Comparison of ENCODE assay signal across 8 cellular contexts in the genomic region with DNA sequence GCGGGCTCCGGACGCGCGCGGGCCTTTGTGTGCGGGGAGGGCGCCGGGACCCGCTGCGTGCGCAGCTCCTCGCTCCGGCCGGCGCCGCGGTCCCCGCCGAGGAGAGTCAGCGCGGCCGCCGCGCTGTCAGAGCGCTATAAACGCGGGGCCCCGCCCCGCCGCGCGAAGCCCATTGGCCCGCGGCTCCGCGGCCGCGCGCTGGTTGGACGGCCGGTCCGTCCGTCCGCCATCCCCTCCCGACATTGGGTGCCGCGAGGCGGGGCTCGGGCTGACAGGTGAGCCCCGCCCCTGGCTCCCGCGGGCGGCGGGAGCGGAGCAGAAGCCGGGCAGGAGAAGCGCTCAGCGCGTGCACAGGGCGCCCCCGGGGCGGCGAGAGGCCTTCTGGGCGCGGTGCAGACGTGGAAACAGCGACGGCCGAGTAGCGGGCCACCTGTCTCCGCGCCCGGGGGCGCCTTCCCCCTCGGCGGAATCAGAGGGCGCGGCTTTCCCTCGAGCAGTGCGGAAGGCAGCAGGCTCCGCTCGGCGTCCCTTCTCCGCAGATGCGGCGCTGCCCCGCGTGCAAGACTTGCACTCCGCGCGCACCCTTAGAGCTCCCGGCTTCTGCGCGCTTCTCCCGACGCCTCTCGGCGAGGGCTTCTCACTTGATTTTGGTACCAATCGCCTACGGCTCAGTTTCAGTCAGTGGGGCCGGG. TPM values are rescaled to one million over a fixed set of nuclear protein-coding genes. Genes with fewer than 3 reads are reported as not detected.
DNase-seq lines count a peak whose midpoint lies in the region; ATAC-seq, FAIRE-seq and TF ChIP-seq lines count a peak whose summit lies in the region.

A gene with protein sequence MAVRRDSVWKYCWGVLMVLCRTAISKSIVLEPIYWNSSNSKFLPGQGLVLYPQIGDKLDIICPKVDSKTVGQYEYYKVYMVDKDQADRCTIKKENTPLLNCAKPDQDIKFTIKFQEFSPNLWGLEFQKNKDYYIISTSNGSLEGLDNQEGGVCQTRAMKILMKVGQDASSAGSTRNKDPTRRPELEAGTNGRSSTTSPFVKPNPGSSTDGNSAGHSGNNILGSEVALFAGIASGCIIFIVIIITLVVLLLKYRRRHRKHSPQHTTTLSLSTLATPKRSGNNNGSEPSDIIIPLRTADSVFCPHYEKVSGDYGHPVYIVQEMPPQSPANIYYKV (minus strand): TSS at position 111 of the 692 bp plus-strand sequence. CDS start 698 bp downstream, outside the sequence.

- peak within 1 kb of the TSS; percentile 100 for H3K4me2 ChIP-seq in A549
- H3K4me2 ChIP-seq in mammary epithelial cell (ENCODE audit: insufficient read depth, low read depth, low read length) = peak within 1 kb of the TSS; percentile 99

- no peaks in the 10 kb centered on the region for H4K20me1 ChIP-seq in mammary epithelial cell (ENCODE audit: insufficient read depth, low read length)

- H3K9me3 ChIP-seq in A549 (no peaks in the 10 kb centered on the region), mammary epithelial cell (replicated peaks; ENCODE audit: insufficient read depth, low read length) (no peaks in the 10 kb centered on the region), small intestine (ENCODE audit: control insufficient read depth, low read depth) (no peaks in the 10 kb centered on the region)

- BruUV-seq in mammary epithelial cell (replicated peaks; lab: Mats Ljungman, UMichigan) = no TSS peak

- peak within 1 kb of the TSS in 1 of 2 experiments; percentile 68; a peak in 3 of 6 replicates for H3K27ac ChIP-seq in A549
- H3K27ac ChIP-seq in mammary epithelial cell (ENCODE audit: insufficient read depth, low read depth, low read length) = peak within 1 kb of the TSS; percentile 89
- H3K27ac ChIP-seq in small intestine (ENCODE audit: low read depth in 1 of 2, low read length in 1 of 2) = peak within 1 kb of the TSS; percentile 79 to 83

- peak; percentile 40 for TF ChIP-seq POLR2A in A549 (IDR thresholded peaks at IDR 0.05; ENCODE audit: low read length)

- TF ChIP-seq EP300 in A549 (IDR thresholded peaks at IDR 0.05) = no peak

- peaks cover 5% of the 10 kb centered on the region for H3K36me3 ChIP-seq in mammary epithelial cell (ENCODE audit: insufficient read depth, low read length)
- no peaks in the 10 kb centered on the region for H3K36me3 ChIP-seq in small intestine (ENCODE audit: control insufficient read depth in 2 of 2, insufficient read depth in 2 of 2, low read length in 2 of 2)

- peaks cover 49% of the 10 kb centered on the region for H3K79me2 ChIP-seq in mammary epithelial cell (ENCODE audit: insufficient read depth, low read length)

- in situ Hi-C loops in mammary epithelial cell (cut with MboI; ENCODE audit: low sequenced_read_pairs in 2 of 2) = loop anchor here (10.0 to 25.0 kb wide), 5 partner anchors 721 to 1973 kb away; no protein-coding TSS in a partner anchor

- TF ChIP-seq CTCF in A549 (IDR thresholded peaks at IDR 0.05) (no peak), WI38 (IDR thresholded peaks at IDR 0.05; ENCODE audit: low read depth, low read length) (no peak), mammary epithelial cell (conservative IDR thresholded peaks at IDR 0.05 in 1 of 2, IDR thresholded peaks at IDR 0.05 in 1 of 2; ENCODE audit: extremely low read depth in 1 of 2, insufficient read depth in 1 of 2, low read depth in 1 of 2, low read length in 2 of 2) (peak in 1 of 2 donors; percentile 27)

- peak within 1 kb of the TSS; percentile 76 for H2AFZ ChIP-seq in mammary epithelial cell (ENCODE audit: low read depth, low read length)

- H3K4me3 ChIP-seq in A549 (peak within 1 kb of the TSS; percentile 59), WI38 (ENCODE audit: low read depth, low read length) (peak within 1 kb of the TSS; percentile 84), mammary epithelial cell (replicated peaks in 1 of 3; ENCODE audit: insufficient read depth in 1 of 3, low read depth in 2 of 3, low read length in 3 of 3) (peak within 1 kb of the TSS; percentile 71 to 98 (median 88)), small intestine (ENCODE audit: low read depth in 1 of 2, low read length in 2 of 2) (peak within 1 kb of the TSS; percentile 77 to 84)

- no peak for FAIRE-seq in A549 (lab: Jason Lieb, UNC)
- FAIRE-seq in small intestine (lab: Jason Lieb, UNC) = no peak

- H3K27me3 ChIP-seq in mammary epithelial cell (ENCODE audit: insufficient read depth, low read length) (no peaks in the 10 kb centered on the region), small intestine (ENCODE audit: control insufficient read depth in 2 of 2, insufficient read depth in 2 of 2, low read length in 2 of 2) (peaks cover 0 to 2% of the 10 kb centered on the region in 2 donors)

- POLR2A ChIA-PET in A549 (lab: Yijun Ruan, JAX) = interaction anchor here (0.5 to 1.8 kb wide), 2 partner anchors 32 to 580 kb away, joined by 3 to 5 read pairs; a partner anchor contains a TSS

- dilution Hi-C loops in mammary epithelial cell (cut with HindIII; ENCODE audit: low sequenced_read_pairs) = no loop called here

- CTCF ChIA-PET in A549 (lab: Yijun Ruan, JAX) (interaction anchor here (0.7 to 2.4 kb wide), 21 partner anchors 8 to 1969 kb away, joined by 3 to 24 read pairs (median 4); no protein-coding TSS in a partner anchor), mammary epithelial cell (lab: Charles Lee; ENCODE audit: low non-redundant PET) (interaction anchor here (0.5 to 1.9 kb wide), 6 partner anchors 22 to 722 kb away, joined by 3 to 6 read pairs (median 4); no protein-coding TSS in a partner anchor)

- WGBS in A549 (ENCODE audit: missing lambda C conversion rate) = 3% methylated on average over 17 of the region's 102 CpGs
- 3% methylated on average over 14 of the region's 102 CpGs for WGBS in mammary epithelial cell (ENCODE audit: low coverage, missing lambda C conversion rate)
- WGBS in small intestine, 3 donors = 0 to 1% (median 0%) methylated on average over 61 to 102 of the region's 102 CpGs

- TF ChIP-seq RAD21 in A549 (conservative IDR thresholded peaks at IDR 0.05 in 1 of 2, IDR thresholded peaks at IDR 0.05 in 1 of 2) = no peak

- DNase-seq in A549 (ENCODE audit: low read depth in 1 of 2, low spot score in 1 of 2) = peak; percentile 83
- peak; percentile 65 for DNase-seq in NCI-H2081 treated with DMSO at 0.1 percent for 48 hours (lab: John Stamatoyannopoulos, UW)
- DNase-seq in mammary epithelial cell = peak; percentile 96
- DNase-seq in iPS-NIHi7 (ENCODE audit: extremely low spot score) = peak; percentile 96
- peak; percentile 97 for DNase-seq in small intestine

- intact Hi-C loops in mammary epithelial cell (cut with micrococcal nuclease) = loop anchor here (1.0 to 10.0 kb wide), 6 partner anchors 85 to 1964 kb away; no protein-coding TSS in a partner anchor

- peak within 1 kb of the TSS; percentile 91 for H3K9ac ChIP-seq in mammary epithelial cell (ENCODE audit: insufficient read depth, low read length)

- ATAC-seq in A549 = peak; percentile 93 to 95
- ATAC-seq in GM18519 (IDR thresholded peaks at IDR 0.05; ENCODE audit: low FRiP score, unreplicated experiment) = peak; percentile 96
- peak; percentile 96 for ATAC-seq in HG03039 (IDR thresholded peaks at IDR 0.05; ENCODE audit: unreplicated experiment)

- H3K4me1 ChIP-seq in A549 (no peaks in the 10 kb centered on the region), mammary epithelial cell (ENCODE audit: insufficient read depth, low read length) (peaks cover 18% of the 10 kb centered on the region), small intestine (ENCODE audit: control insufficient read depth in 2 of 2, insufficient read depth in 1 of 2, low read depth in 1 of 2, low read length in 1 of 2) (peaks cover 0 to 3% of the 10 kb centered on the region in 2 donors)

TF ChIP-seq in A549, 52 proteins besides CTCF, POLR2A, EP300 and RAD21 (continues in another document):
- TF ChIP-seq, protein P1, sequence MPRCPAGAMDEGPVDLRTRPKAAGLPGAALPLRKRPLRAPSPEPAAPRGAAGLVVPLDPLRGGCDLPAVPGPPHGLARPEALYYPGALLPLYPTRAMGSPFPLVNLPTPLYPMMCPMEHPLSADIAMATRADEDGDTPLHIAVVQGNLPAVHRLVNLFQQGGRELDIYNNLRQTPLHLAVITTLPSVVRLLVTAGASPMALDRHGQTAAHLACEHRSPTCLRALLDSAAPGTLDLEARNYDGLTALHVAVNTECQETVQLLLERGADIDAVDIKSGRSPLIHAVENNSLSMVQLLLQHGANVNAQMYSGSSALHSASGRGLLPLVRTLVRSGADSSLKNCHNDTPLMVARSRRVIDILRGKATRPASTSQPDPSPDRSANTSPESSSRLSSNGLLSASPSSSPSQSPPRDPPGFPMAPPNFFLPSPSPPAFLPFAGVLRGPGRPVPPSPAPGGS (IDR thresholded peaks at IDR 0.05) = 0 out of 3 replicates have a peak, but pooled peaks have one; percentile 21
- no peak for TF ChIP-seq CBX8 (IDR thresholded peaks at IDR 0.05)
- TF ChIP-seq, protein P2, sequence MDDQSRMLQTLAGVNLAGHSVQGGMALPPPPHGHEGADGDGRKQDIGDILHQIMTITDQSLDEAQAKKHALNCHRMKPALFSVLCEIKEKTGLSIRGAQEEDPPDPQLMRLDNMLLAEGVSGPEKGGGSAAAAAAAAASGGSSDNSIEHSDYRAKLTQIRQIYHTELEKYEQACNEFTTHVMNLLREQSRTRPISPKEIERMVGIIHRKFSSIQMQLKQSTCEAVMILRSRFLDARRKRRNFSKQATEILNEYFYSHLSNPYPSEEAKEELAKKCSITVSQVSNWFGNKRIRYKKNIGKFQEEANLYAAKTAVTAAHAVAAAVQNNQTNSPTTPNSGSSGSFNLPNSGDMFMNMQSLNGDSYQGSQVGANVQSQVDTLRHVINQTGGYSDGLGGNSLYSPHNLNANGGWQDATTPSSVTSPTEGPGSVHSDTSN (IDR thresholded peaks at IDR 0.05) = peak; percentile 69; the same call in 1 of the 2 replicates
- TF ChIP-seq RNF2 (IDR thresholded peaks at IDR 0.05; ENCODE audit: borderline replicate concordance, low read depth) = peak; percentile 91
- TF ChIP-seq, protein P3, sequence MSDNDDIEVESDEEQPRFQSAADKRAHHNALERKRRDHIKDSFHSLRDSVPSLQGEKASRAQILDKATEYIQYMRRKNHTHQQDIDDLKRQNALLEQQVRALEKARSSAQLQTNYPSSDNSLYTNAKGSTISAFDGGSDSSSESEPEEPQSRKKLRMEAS (IDR thresholded peaks at IDR 0.05) = peak; percentile 68; the same call in 1 of the 2 replicates
- TF ChIP-seq FOSL2 (IDR thresholded peaks at IDR 0.05) = no peak
- TF ChIP-seq FOSL2 (CRISPR knock-in tag; IDR thresholded peaks at IDR 0.05) = no peak

RNA-seq across cellular contexts. Expression of the gene that starts here (rescaled TPM):
- polyA plus RNA-seq in A549 (2011; rRNA removed) (1.0 and 1.1 TPM in 2 replicates), A549 (2017; fragmentation: RNase III; extraction: RNeasy Plus Mini Kit Qiagen cat#74134 plus additional on column Dnase treatment) (1.3 to 1.6 TPM (median 1.3 TPM) in 3 replicates), mammary epithelial cell (32.5 TPM), small intestine (10 to 100 TPM; 10.8 to 33.0 (median 18.1) TPM)
- 0.54 and 0.57 TPM in 2 replicates for polyA plus RNA-seq in A549 (2012; cell fraction: cytosol; rRNA removed)
- 0.61 and 0.83 TPM in 2 replicates for polyA plus RNA-seq in A549 (2012; cell fraction: nucleus; rRNA removed)
- polyA minus RNA-seq in A549 (2011; rRNA and poly(A)+ RNA removed) = 1.0 and 1.5 TPM in 2 replicates
- 10 to 100 TPM; 37.1 to 51.8 TPM for total RNA-seq in mammary epithelial cell
- 50.8 TPM for polyA minus RNA-seq in mammary epithelial cell

Comparison
In these comparisons a context has a peak if more than half of its experiments do, and no peak if none do; other contexts are left out.
1. RNA of the gene that starts here (polyA plus RNA-seq): 32.5 TPM in mammary epithelial cell (single experiment) and 10.8 to 33.0 TPM in small intestine; 0.54 to 1.6 TPM in A549; every median in the first group is over 4 times any median in the second.
2. Peak in every context shown above with its lines, with median percentiles within 50 percentile points of each other: ATAC-seq, DNase-seq and H3K4me3 ChIP-seq.